Comparison of ENCODE assay signal across 10 cellular contexts in the genomic region with DNA sequence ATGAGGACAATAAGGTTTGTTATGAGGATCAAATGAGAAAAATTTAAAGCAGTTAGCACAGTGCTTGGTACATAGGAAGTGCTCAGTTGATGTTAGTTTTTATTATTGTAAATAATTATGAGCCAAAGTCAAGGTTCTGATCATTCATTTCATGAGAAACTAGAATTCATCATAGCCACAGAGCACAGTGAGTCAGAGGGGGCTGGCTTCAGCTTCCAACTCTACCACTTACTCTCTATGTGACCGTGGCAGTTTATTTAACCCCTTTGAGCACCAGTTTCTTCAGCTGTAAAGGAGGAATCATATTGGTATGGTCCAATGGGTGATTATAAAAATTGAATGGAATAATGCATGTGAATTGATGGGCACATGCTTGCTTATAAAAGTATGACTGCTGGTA. TPM values are rescaled to one million over a fixed set of nuclear protein-coding genes. Genes with fewer than 3 reads are reported as not detected.
DNase-seq lines count a peak whose midpoint lies in the region; ATAC-seq and TF ChIP-seq lines count a peak whose summit lies in the region.
"Had no signal": no experiment of that assay in that cellular context is flagged by ENCODE, and none has a peak within 500 bp of the region (broad histone marks: within the 10 kb centered on the region; RNA-seq: fewer than 3 reads in every experiment).

No MANE protein-coding gene starts in this region.

- intact Hi-C loops in activated CD4-positive, alpha-beta memory T cell treated with anti-CD3 and anti-CD28 coated beads for 36 hours (cut with micrococcal nuclease): loop anchor here (1.0 kb wide), 2 partner anchors 30 to 41 kb away; no protein-coding TSS in a partner anchor

- TF ChIP-seq CTCF in fibroblast of lung (conservative IDR thresholded peaks at IDR 0.05 in 1 of 2, IDR thresholded peaks at IDR 0.05 in 1 of 2; ENCODE audit: low read depth in 1 of 2, low read length in 2 of 2): no peak
- no peak for TF ChIP-seq CTCF in glutamatergic neuron (IDR thresholded peaks at IDR 0.05; ENCODE audit: partially characterized antibody, unreplicated experiment)

- no peak overlapping the region for H2AFZ ChIP-seq in fibroblast of lung (ENCODE audit: low read length)

- no peaks in the 10 kb centered on the region for H3K9me3 Mint-ChIP-seq in activated CD4-positive, alpha-beta memory T cell treated with anti-CD3 and anti-CD28 coated beads for 36 hours
- H3K9me3 Mint-ChIP-seq in glutamatergic neuron (ENCODE audit: unreplicated experiment): no peaks in the 10 kb centered on the region
- H3K9me3 Mint-ChIP-seq: nephron progenitor cell had no signal

- CTCF ChIA-PET in activated CD4-positive, alpha-beta memory T cell treated with anti-CD3 and anti-CD28 coated beads for 36 hours (lab: Charles Lee): interaction anchor here (1.9 to 5.3 kb wide), 5 partner anchors 36 to 67 kb away, joined by 7 to 36 read pairs (median 10); a partner anchor contains a TSS

- H3K27me3 Mint-ChIP-seq in activated CD4-positive, alpha-beta memory T cell treated with anti-CD3 and anti-CD28 coated beads for 36 hours: no peaks in the 10 kb centered on the region
- no peaks in the 10 kb centered on the region for H3K27me3 Mint-ChIP-seq in glutamatergic neuron (ENCODE audit: unreplicated experiment)

- DNase-seq in activated CD4-positive, alpha-beta memory T cell treated with anti-CD3 and anti-CD28 coated beads for 36 hours: peak; percentile 72
- DNase-seq in fibroblast of lung (ENCODE audit: low read depth in 2 of 2) (peak; percentile 15 to 68), NCI-H345 treated with DMSO at 0.1 percent for 48 hours (lab: John Stamatoyannopoulos, UW; ENCODE audit: unreplicated experiment) (no peak), glutamatergic neuron (no peak), NCI-H510A (lab: John Stamatoyannopoulos, UW) (no peak)
- DNase-seq in stimulated activated CD4-positive, alpha-beta T cell treated with anti-CD3 and anti-CD28 coated beads, Interleukin-4, amount 100 ng/mL, for 4 hours: peak; percentile 18 to 37
- DNase-seq: NCI-H446 treated with DMSO at 0.1 percent for 48 hours, nephron progenitor cell had no signal

- no peak overlapping the region for H3K9ac ChIP-seq in fibroblast of lung (ENCODE audit: insufficient read depth, low read length)

- H3K4me3 ChIP-seq in fibroblast of lung (replicated peaks in 1 of 4; ENCODE audit: control extremely low read depth in 1 of 4, insufficient read depth in 1 of 4, low read depth in 3 of 4, low read length in 4 of 4): no peak overlapping the region

- ATAC-seq in HG03439 (IDR thresholded peaks at IDR 0.05; ENCODE audit: unreplicated experiment): no peak

- H3K36me3 ChIP-seq in KOPT-K1 (ENCODE audit: insufficient read depth, low read length) (peaks cover 28% of the 10 kb centered on the region), fibroblast of lung (ENCODE audit: control insufficient read depth, insufficient read depth, low read length) (no peaks in the 10 kb centered on the region)

- peak overlapping the region; percentile 86 for H3K27ac Mint-ChIP-seq in activated CD4-positive, alpha-beta memory T cell treated with anti-CD3 and anti-CD28 coated beads for 36 hours
- no peak overlapping the region for H3K27ac Mint-ChIP-seq in glutamatergic neuron (ENCODE audit: unreplicated experiment)
- H3K27ac Mint-ChIP-seq: nephron progenitor cell had no signal

- H3K36me3 Mint-ChIP-seq in activated CD4-positive, alpha-beta memory T cell treated with anti-CD3 and anti-CD28 coated beads for 36 hours: peaks cover 6% of the 10 kb centered on the region
- no peaks in the 10 kb centered on the region for H3K36me3 Mint-ChIP-seq in glutamatergic neuron (ENCODE audit: unreplicated experiment)

- H3K27me3 ChIP-seq in fibroblast of lung (ENCODE audit: control insufficient read depth, insufficient read depth, low read length): no peaks in the 10 kb centered on the region

- H3K79me2 ChIP-seq in fibroblast of lung (ENCODE audit: control insufficient read depth, insufficient read depth, low read length): no peaks in the 10 kb centered on the region

- H3K4me2 ChIP-seq in fibroblast of lung (ENCODE audit: extremely low read depth, insufficient read depth, low read length): no peak overlapping the region

- no peaks in the 10 kb centered on the region for H3K4me1 ChIP-seq in fibroblast of lung (ENCODE audit: control insufficient read depth, extremely low read depth, insufficient read depth, low read length)

- no peaks in the 10 kb centered on the region for H4K20me1 ChIP-seq in fibroblast of lung (ENCODE audit: control insufficient read depth, extremely low read depth, insufficient read depth, low read length)

- H3K9me3 ChIP-seq in KOPT-K1 (ENCODE audit: insufficient read depth, low read length, poor library complexity, severe bottlenecking) (no peaks in the 10 kb centered on the region), fibroblast of lung (ENCODE audit: control insufficient read depth, insufficient read depth, low read depth, low read length) (no peaks in the 10 kb centered on the region)

- peak overlapping the region; percentile 61 for H3K27ac ChIP-seq in KOPT-K1 (ENCODE audit: low read depth, low read length, poor library complexity, severe bottlenecking)
- no peak overlapping the region for H3K27ac ChIP-seq in fibroblast of lung (ENCODE audit: insufficient read depth, low read length)

- peaks cover 41% of the 10 kb centered on the region for H3K4me1 Mint-ChIP-seq in activated CD4-positive, alpha-beta memory T cell treated with anti-CD3 and anti-CD28 coated beads for 36 hours (ENCODE audit: low read depth)
- H3K4me1 Mint-ChIP-seq in glutamatergic neuron (ENCODE audit: low read depth, unreplicated experiment): peaks cover 7% of the 10 kb centered on the region

- POLR2A ChIA-PET in activated CD4-positive, alpha-beta memory T cell treated with anti-CD3 and anti-CD28 coated beads for 36 hours (lab: Charles Lee): interaction anchor here (0.9 to 2.1 kb wide), 3 partner anchors 30 to 57 kb away, joined by 3 to 5 read pairs (median 4); no protein-coding TSS in a partner anchor

- no peak overlapping the region for H3K4me3 Mint-ChIP-seq in activated CD4-positive, alpha-beta memory T cell treated with anti-CD3 and anti-CD28 coated beads for 36 hours
- no peak overlapping the region for H3K4me3 Mint-ChIP-seq in glutamatergic neuron (ENCODE audit: unreplicated experiment)
- H3K4me3 Mint-ChIP-seq: nephron progenitor cell had no signal

RNA-seq across cellular contexts. Expression of a gene that starts 39.4 kb away (rescaled TPM):
- 1 to 10 TPM; 3.0 to 3.4 TPM for total RNA-seq in activated CD4-positive, alpha-beta memory T cell treated with anti-CD3 and anti-CD28 coated beads for 36 hours
- total RNA-seq in fibroblast of lung (1.5 and 2.3 TPM in 2 replicates), glutamatergic neuron (ENCODE audit: unreplicated experiment) (5.7 TPM)
- polyA plus RNA-seq in fibroblast of lung: 0.60 and 1.1 TPM in 2 replicates
- polyA plus RNA-seq in fibroblast of lung (2012): 0.41 and 0.54 TPM in 2 replicates
- polyA minus RNA-seq in fibroblast of lung (ENCODE audit: low replicate concordance): 4.9 and 14.3 TPM in 2 replicates

RNA-seq across cellular contexts. Expression of a gene that starts 57.7 kb away (rescaled TPM):
- total RNA-seq in activated CD4-positive, alpha-beta memory T cell treated with anti-CD3 and anti-CD28 coated beads for 36 hours: 10 to 100 TPM; 29.2 to 29.6 TPM
- 9.4 and 12.8 TPM in 2 replicates for total RNA-seq in fibroblast of lung
- 10.7 and 11.6 TPM in 2 replicates for polyA plus RNA-seq in fibroblast of lung
- polyA plus RNA-seq in fibroblast of lung (2012): 20.7 and 22.2 TPM in 2 replicates
- polyA minus RNA-seq in fibroblast of lung (ENCODE audit: low replicate concordance): 3.7 and 4.0 TPM in 2 replicates
- 65.2 TPM for total RNA-seq in glutamatergic neuron (ENCODE audit: unreplicated experiment)

Comparison
In these comparisons a context has a peak if more than half of its experiments do, and no peak if none do; other contexts are left out.
1. DNase-seq: peak in activated CD4-positive, alpha-beta memory T cell treated with anti-CD3 and anti-CD28 coated beads for 36 hours (single experiment), fibroblast of lung (2 of 2) and stimulated activated CD4-positive, alpha-beta T cell treated with anti-CD3 and anti-CD28 coated beads, Interleukin-4, amount 100 ng/mL, for 4 hours (2 of 2); none in NCI-H345 treated with DMSO at 0.1 percent for 48 hours (single experiment), glutamatergic neuron (single experiment) and NCI-H510A (single experiment).